ENCODE assay signal across 8 cellular contexts in genomic region chr7:149625339-149625946, GRCh38.
DNase-seq lines count a peak whose midpoint lies in the region; ATAC-seq and TF ChIP-seq lines count a peak whose summit lies in the region.

No MANE protein-coding gene starts in this region.

- intact Hi-C loops in mucosa of descending colon (cut with DNase I, micrococcal nuclease) = no loop called here

- TF ChIP-seq CTCF in BE2C (IDR thresholded peaks at IDR 0.05; ENCODE audit: low read depth, low read length) (peak; percentile 63), epithelial cell of proximal tubule (conservative IDR thresholded peaks at IDR 0.05; ENCODE audit: low read depth, low read length) (peak; percentile 77), mucosa of descending colon (IDR thresholded peaks at IDR 0.05) (peak; percentile 74)

- H3K27me3 ChIP-seq in BE2C = peaks cover 15% of the 10 kb centered on the region

- DNase-seq in BE2C (peak; percentile 58), NCI-H748 treated with DMSO at 0.1 percent for 48 hours (lab: John Stamatoyannopoulos, UW) (peak; percentile 47), epithelial cell of proximal tubule (ENCODE audit: low read depth) (no peak), mucosa of descending colon (peak; percentile 66 to 73 (median 73)), T1000 (lab: John Stamatoyannopoulos, UW) (no peak)
- DNase-seq in activated CD8-positive, alpha-beta memory T cell treated with anti-CD3 and anti-CD28 coated beads, Interleukin-2, amount 50 U/mL, for 4 hours = peak; percentile 54
- peak; percentile 27 to 44 for DNase-seq in stimulated activated CD8-positive, alpha-beta memory T cell treated with anti-CD3 and anti-CD28 coated beads, Interleukin-7, amount 100 ng/mL, for 4 hours (ENCODE audit: low read depth in 2 of 2)

- ATAC-seq in GM19351 (IDR thresholded peaks at IDR 0.05; ENCODE audit: unreplicated experiment) = peak; percentile 17
- peak; percentile 42 for ATAC-seq in mucosa of descending colon

- H3K36me3 ChIP-seq in BE2C = peaks cover 6% of the 10 kb centered on the region
- no peaks in the 10 kb centered on the region for H3K36me3 ChIP-seq in mucosa of descending colon (ENCODE audit: low read depth)

- H3K4me3 ChIP-seq in BE2C (ENCODE audit: low read depth, low read length) (peak overlapping the region; percentile 95), epithelial cell of proximal tubule (ENCODE audit: low read depth, low read length) (peak overlapping the region; percentile 91), mucosa of descending colon (no peak overlapping the region)

- H3K9me3 ChIP-seq in BE2C (no peaks in the 10 kb centered on the region), mucosa of descending colon (no peaks in the 10 kb centered on the region)

- no peaks in the 10 kb centered on the region for H3K4me1 ChIP-seq in BE2C
- peaks cover 12% of the 10 kb centered on the region for H3K4me1 ChIP-seq in mucosa of descending colon (ENCODE audit: low read depth)

Comparison
In these comparisons a context has a peak if more than half of its experiments do, and no peak if none do; other contexts are left out.
1. DNase-seq: peak in BE2C (single experiment), NCI-H748 treated with DMSO at 0.1 percent for 48 hours (single experiment), activated CD8-positive, alpha-beta memory T cell treated with anti-CD3 and anti-CD28 coated beads, Interleukin-2, amount 50 U/mL, for 4 hours (single experiment), mucosa of descending colon (3 of 3) and stimulated activated CD8-positive, alpha-beta memory T cell treated with anti-CD3 and anti-CD28 coated beads, Interleukin-7, amount 100 ng/mL, for 4 hours (2 of 2); none in epithelial cell of proximal tubule (single experiment) and T1000 (single experiment).
2. Peak in every context shown above with its lines, with median percentiles within 50 percentile points of each other: CTCF ChIP-seq.